Comparison of ENCODE assay signal across 13 cellular contexts in the genomic region with DNA sequence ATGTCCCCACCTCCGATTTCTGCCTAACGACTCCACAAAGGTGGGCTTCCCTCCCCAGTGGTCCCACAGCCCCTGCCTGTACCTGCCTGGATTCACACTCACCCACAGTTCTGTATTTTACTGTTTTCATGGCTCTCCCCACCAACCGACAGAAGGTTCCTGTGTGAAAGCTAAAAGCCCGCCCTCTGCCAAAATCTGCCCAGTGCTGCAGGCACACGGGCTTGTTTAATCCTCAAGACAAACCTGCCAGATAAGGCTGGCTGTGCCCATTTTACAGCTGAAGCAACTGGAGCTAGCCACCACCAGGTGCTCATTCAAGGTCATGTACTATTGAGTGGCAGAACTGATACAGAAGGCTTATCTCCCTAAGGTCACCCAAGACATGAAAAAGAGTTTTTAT.
DNase-seq lines count a peak whose midpoint lies in the region; ATAC-seq and TF ChIP-seq lines count a peak whose summit lies in the region.
"Had no signal": no experiment of that assay in that cellular context is flagged by ENCODE, and none has a peak within 500 bp of the region (broad histone marks: within the 10 kb centered on the region; RNA-seq: fewer than 3 reads in every experiment).

No MANE protein-coding gene starts in this region.

- H3K4me1 Mint-ChIP-seq in activated naive CD8-positive, alpha-beta T cell treated with anti-CD3 and anti-CD28 coated beads, Interleukin-2, amount 10 ng/mL, durations not matched to agents 7 days and 5 days, result peaks cover 72% of the 10 kb centered on the region
- peaks cover 97% of the 10 kb centered on the region for H3K4me1 Mint-ChIP-seq in stimulated activated naive CD8-positive, alpha-beta T cell treated with anti-CD3 and anti-CD28 coated beads, Interleukin-15, Interleukin-2, amounts not matched to agents 100 ng/mL and 50 ng/mL, for 24 hours (ENCODE audit: low read depth)

- H3K27ac Mint-ChIP-seq in activated naive CD8-positive, alpha-beta T cell treated with anti-CD3 and anti-CD28 coated beads, Interleukin-2, amount 10 ng/mL, durations not matched to agents 7 days and 5 days, result peak overlapping the region; percentile 76
- H3K27ac Mint-ChIP-seq in stimulated activated naive CD8-positive, alpha-beta T cell treated with anti-CD3 and anti-CD28 coated beads, Interleukin-15, Interleukin-2, amounts not matched to agents 100 ng/mL and 50 ng/mL, for 24 hours, result peak overlapping the region; percentile 69
- H3K27ac Mint-ChIP-seq: type B pancreatic cell had no signal

- H3K4me3 Mint-ChIP-seq in activated naive CD8-positive, alpha-beta T cell treated with anti-CD3 and anti-CD28 coated beads, Interleukin-2, amount 10 ng/mL, durations not matched to agents 7 days and 5 days, result peak overlapping the region; percentile 20
- peak overlapping the region; percentile 48 for H3K4me3 Mint-ChIP-seq in stimulated activated naive CD8-positive, alpha-beta T cell treated with anti-CD3 and anti-CD28 coated beads, Interleukin-15, Interleukin-2, amounts not matched to agents 100 ng/mL and 50 ng/mL, for 24 hours
- H3K4me3 Mint-ChIP-seq: type B pancreatic cell had no signal

- no peaks in the 10 kb centered on the region for H4K20me1 ChIP-seq in osteoblast (ENCODE audit: insufficient read depth, low read length)

- H3K27me3 Mint-ChIP-seq in activated naive CD8-positive, alpha-beta T cell treated with anti-CD3 and anti-CD28 coated beads, Interleukin-2, amount 10 ng/mL, durations not matched to agents 7 days and 5 days, result no peaks in the 10 kb centered on the region
- H3K27me3 Mint-ChIP-seq in stimulated activated naive CD8-positive, alpha-beta T cell treated with anti-CD3 and anti-CD28 coated beads, Interleukin-15, Interleukin-2, amounts not matched to agents 100 ng/mL and 50 ng/mL, for 24 hours, result no peaks in the 10 kb centered on the region
- H3K27me3 Mint-ChIP-seq: type B pancreatic cell had no signal

- H3K27ac ChIP-seq in RWPE1, result peak overlapping the region; percentile 95
- no peak overlapping the region for H3K27ac ChIP-seq in osteoblast (ENCODE audit: low read depth, low read length)

- peaks cover 6% of the 10 kb centered on the region for H3K36me3 Mint-ChIP-seq in activated naive CD8-positive, alpha-beta T cell treated with anti-CD3 and anti-CD28 coated beads, Interleukin-2, amount 10 ng/mL, durations not matched to agents 7 days and 5 days
- no peaks in the 10 kb centered on the region for H3K36me3 Mint-ChIP-seq in stimulated activated naive CD8-positive, alpha-beta T cell treated with anti-CD3 and anti-CD28 coated beads, Interleukin-15, Interleukin-2, amounts not matched to agents 100 ng/mL and 50 ng/mL, for 24 hours (ENCODE audit: low read depth)
- H3K36me3 Mint-ChIP-seq: type B pancreatic cell had no signal

- no peak overlapping the region for H3K4me3 ChIP-seq in osteoblast (ENCODE audit: insufficient read depth, low read length)

- no peaks in the 10 kb centered on the region for H3K9me3 Mint-ChIP-seq in activated naive CD8-positive, alpha-beta T cell treated with anti-CD3 and anti-CD28 coated beads, Interleukin-2, amount 10 ng/mL, durations not matched to agents 7 days and 5 days
- H3K9me3 Mint-ChIP-seq in stimulated activated naive CD8-positive, alpha-beta T cell treated with anti-CD3 and anti-CD28 coated beads, Interleukin-15, Interleukin-2, amounts not matched to agents 100 ng/mL and 50 ng/mL, for 24 hours, result no peaks in the 10 kb centered on the region
- H3K9me3 Mint-ChIP-seq: type B pancreatic cell had no signal

- TF ChIP-seq CTCF in RWPE1 (conservative IDR thresholded peaks at IDR 0.05; ENCODE audit: low read depth) (no peak), osteoblast (IDR thresholded peaks at IDR 0.05; ENCODE audit: extremely low read depth, low read depth, low read length) (no peak)

- no peaks in the 10 kb centered on the region for H3K4me1 ChIP-seq in osteoblast (ENCODE audit: insufficient read depth, low read length)

- no peaks in the 10 kb centered on the region for H3K9me3 ChIP-seq in osteoblast (ENCODE audit: low read depth, low read length)

- H3K4me2 ChIP-seq in osteoblast (ENCODE audit: insufficient read depth, low read length), result no peak overlapping the region

- no peaks in the 10 kb centered on the region for H3K27me3 ChIP-seq in osteoblast (ENCODE audit: insufficient read depth, low read length)

- DNase-seq in stimulated activated CD4-positive, alpha-beta T cell treated with anti-CD3 and anti-CD28 coated beads, Interleukin-2, amount 100 ng/mL, for 24 hours, result peak; percentile 23 to 26
- DNase-seq in stimulated activated CD4-positive, alpha-beta T cell treated with anti-CD3 and anti-CD28 coated beads, Interleukin-4, amount 100 ng/mL, for 1 hour, result no peak
- DNase-seq in RWPE1 (ENCODE audit: low spot score) (no peak), osteoblast (ENCODE audit: insufficient read length, low spot score, missing footprints) (no peak), NCI-H1048 (lab: John Stamatoyannopoulos, UW) (no peak)
- DNase-seq in activated naive CD8-positive, alpha-beta T cell treated with anti-CD3 and anti-CD28 coated beads, Interleukin-2, amount 10 ng/mL, durations not matched to agents 7 days and 5 days, result no peak
- DNase-seq: AML-193, GDM1, GOT3, midbrain had no signal

- H3K79me2 ChIP-seq in osteoblast (ENCODE audit: insufficient read depth, low read length), result no peaks in the 10 kb centered on the region

- no peak overlapping the region for H2AFZ ChIP-seq in osteoblast (ENCODE audit: low read length)

- CTCF ChIA-PET in RWPE1 (lab: Yijun Ruan, JAX), result no interaction called here

- no peak for ATAC-seq in activated naive CD8-positive, alpha-beta T cell treated with anti-CD3 and anti-CD28 coated beads, Interleukin-2, amount 10 ng/mL, durations not matched to agents 7 days and 5 days (ENCODE audit: low read depth)
- ATAC-seq in GM18861 (IDR thresholded peaks at IDR 0.05; ENCODE audit: unreplicated experiment), result no peak

- H3K36me3 ChIP-seq in osteoblast (ENCODE audit: insufficient read depth, low read length), result no peaks in the 10 kb centered on the region

- POLR2A ChIA-PET in RWPE1 (lab: Yijun Ruan, JAX; ENCODE audit: low non-redundant PET), result no interaction called here
- POLR2A ChIA-PET in activated naive CD8-positive, alpha-beta T cell treated with anti-CD3 and anti-CD28 coated beads, Interleukin-2, amount 10 ng/mL, durations not matched to agents 7 days and 5 days (lab: Charles Lee), result interaction anchor here (0.6 to 2.8 kb wide), 3 partner anchors 12 to 116 kb away, joined by 3 to 14 read pairs (median 4); partner anchors contain the start of gene HIVEP3

Comparison
In these comparisons a context has a peak if more than half of its experiments do, and no peak if none do; other contexts are left out.
1. DNase-seq: peak in stimulated activated CD4-positive, alpha-beta T cell treated with anti-CD3 and anti-CD28 coated beads, Interleukin-2, amount 100 ng/mL, for 24 hours (2 of 2); none in stimulated activated CD4-positive, alpha-beta T cell treated with anti-CD3 and anti-CD28 coated beads, Interleukin-4, amount 100 ng/mL, for 1 hour (single experiment), RWPE1 (single experiment), activated naive CD8-positive, alpha-beta T cell treated with anti-CD3 and anti-CD28 coated beads, Interleukin-2, amount 10 ng/mL, durations not matched to agents 7 days and 5 days (single experiment), osteoblast (single experiment) and NCI-H1048 (single experiment).